ENCODE assay signal across 9 cellular contexts in the genomic region with DNA sequence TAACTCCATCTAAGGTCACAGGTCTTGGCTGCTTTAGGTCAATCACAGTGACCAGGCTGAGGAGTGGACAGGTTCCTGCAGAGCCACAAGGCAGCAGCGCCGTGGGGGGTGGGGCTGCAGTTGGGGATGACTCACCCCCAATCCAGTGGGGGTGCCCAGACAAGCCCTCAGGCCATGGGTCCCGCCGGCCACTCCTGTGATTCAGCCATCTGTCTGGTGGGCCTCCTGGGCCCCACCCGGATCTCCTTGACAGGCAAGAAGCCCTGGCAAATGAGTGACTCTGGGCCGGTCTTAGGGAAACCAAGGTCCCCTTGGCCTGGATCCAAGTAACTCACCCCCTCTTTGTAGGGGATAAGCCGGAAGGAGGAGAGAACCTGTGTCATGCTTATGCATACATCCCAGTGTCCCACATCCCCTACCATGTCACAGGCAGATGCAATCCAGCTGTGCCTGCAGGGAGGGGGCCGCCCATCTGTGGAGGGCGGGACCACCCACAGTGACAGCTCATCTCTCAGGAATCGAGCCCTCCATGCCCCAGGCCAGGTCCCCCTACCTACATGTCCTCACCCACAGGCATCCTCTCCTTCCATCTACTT. TPM values are rescaled to one million over a fixed set of nuclear protein-coding genes. Genes with fewer than 3 reads are reported as not detected.
DNase-seq lines count a peak whose midpoint lies in the region; ATAC-seq and TF ChIP-seq lines count a peak whose summit lies in the region.
"Had no signal": no experiment of that assay in that cellular context is flagged by ENCODE, and none has a peak within 500 bp of the region (broad histone marks: within the 10 kb centered on the region; RNA-seq: fewer than 3 reads in every experiment).

No MANE protein-coding gene starts in this region.

- ATAC-seq in heart right ventricle, result peak in 2 of 8 donors; percentile 3 to 9
- no peak for ATAC-seq in GM21515 (IDR thresholded peaks at IDR 0.05; ENCODE audit: unreplicated experiment)

- H3K4me1 Mint-ChIP-seq in H9, result peaks cover 12 to 21% of the 10 kb centered on the region in 2 experiments
- no peaks in the 10 kb centered on the region for H3K4me1 Mint-ChIP-seq in T-helper 2 cell treated with Interferon-gamma antibody and Interleukin-4, amounts not matched to agents 5 μg/mL and 100 μg/mL, for 36 hours (ENCODE audit: low read depth)

- TF ChIP-seq CTCF in H9 (conservative IDR thresholded peaks at IDR 0.05) (no peak), WI38 (IDR thresholded peaks at IDR 0.05; ENCODE audit: low read depth, low read length) (no peak), heart right ventricle (IDR thresholded peaks at IDR 0.05) (no peak)

- H3K56ac ChIP-seq in H9 (ENCODE audit: insufficient read length, low read depth, low read length), result no peak overlapping the region

- H4K8ac ChIP-seq in H9 (replicated peaks; ENCODE audit: insufficient read length, low read depth, low read length), result no peak overlapping the region

- no peak overlapping the region for H2AK5ac ChIP-seq in H9 (ENCODE audit: insufficient read length, low read length)

- DNase-seq in H9, result peak; percentile 71
- DNase-seq in heart right ventricle, result peak in 1 of 2 donors; percentile 62
- no peak for DNase-seq in T-helper 2 cell treated with Interferon-gamma antibody and Interleukin-4, amounts not matched to agents 5 μg/mL and 100 μg/mL, for 36 hours (ENCODE audit: low spot score)
- no peak for DNase-seq in RPMI8226
- DNase-seq in activated naive CD4-positive, alpha-beta T cell (lab: John Stamatoyannopoulos, UW), result no peak

- H2BK12ac ChIP-seq in H9 (ENCODE audit: insufficient read length, low read depth, low read length), result no peak overlapping the region

- H3K4me3 Mint-ChIP-seq in H9, result no peak overlapping the region
- H3K4me3 Mint-ChIP-seq in T-helper 2 cell treated with Interferon-gamma antibody and Interleukin-4, amounts not matched to agents 5 μg/mL and 100 μg/mL, for 36 hours, result no peak overlapping the region

- H3K14ac ChIP-seq in H9 (ENCODE audit: insufficient read depth, low read length), result no peak overlapping the region

- H2BK15ac ChIP-seq in H9 (ENCODE audit: low read depth, low read length), result no peak overlapping the region

- H3T11ph ChIP-seq in H9 (ENCODE audit: low read length), result no peak overlapping the region

- H3K79me2 ChIP-seq in H9 (ENCODE audit: insufficient read depth, low read length), result no peaks in the 10 kb centered on the region

- no peak overlapping the region for H3K4me2 ChIP-seq in H9 (ENCODE audit: insufficient read depth, insufficient read length, low read length)

- peak overlapping the region; percentile 60 to 90 (median 83); a peak in 6 of 7 replicates for H3K27ac Mint-ChIP-seq in H9
- no peak overlapping the region for H3K27ac Mint-ChIP-seq in T-helper 2 cell treated with Interferon-gamma antibody and Interleukin-4, amounts not matched to agents 5 μg/mL and 100 μg/mL, for 36 hours

- H4K91ac ChIP-seq in H9 (ENCODE audit: insufficient read length, low read depth, low read length), result no peak overlapping the region

- H3K27ac ChIP-seq in H9 (ENCODE audit: insufficient read length, low read depth, low read length), result no peak overlapping the region
- H3K27ac ChIP-seq in heart right ventricle, result peak overlapping the region in 6 of 10 donors; percentile 80 to 93 (median 86)
- H3K27ac ChIP-seq in skin epidermis, result peak overlapping the region in 20 of 21 experiments; percentile 7 to 95 (median 84)

- H3K79me1 ChIP-seq in H9 (ENCODE audit: insufficient read depth, low read depth, low read length, poor library complexity, severe bottlenecking), result no peaks in the 10 kb centered on the region

- H3K4me3 ChIP-seq in WI38 (ENCODE audit: low read depth, low read length) (peak overlapping the region; percentile 59; the same call in 1 of the 2 replicates), heart right ventricle (peak overlapping the region in 6 of 10 donors; percentile 41 to 55 (median 46)), skin epidermis (peak overlapping the region in 6 of 7 experiments; percentile 35 to 51 (median 50))

- no peak overlapping the region for H2BK20ac ChIP-seq in H9 (ENCODE audit: low read depth, low read length, poor library complexity, severe bottlenecking)

- H3K4ac ChIP-seq in H9 (ENCODE audit: low read depth, low read length), result no peak overlapping the region

- no peak overlapping the region for H3K18ac ChIP-seq in H9 (ENCODE audit: insufficient read length, low read depth, low read length)

- no peak overlapping the region for H3K23ac ChIP-seq in H9 (ENCODE audit: insufficient read length, low read depth, low read length)

- H3K9me3 Mint-ChIP-seq in H9, result no peaks in the 10 kb centered on the region
- no peaks in the 10 kb centered on the region for H3K9me3 Mint-ChIP-seq in T-helper 2 cell treated with Interferon-gamma antibody and Interleukin-4, amounts not matched to agents 5 μg/mL and 100 μg/mL, for 36 hours

- no peaks in the 10 kb centered on the region for H3K4me1 ChIP-seq in H9 (ENCODE audit: insufficient read depth, low read length)
- H3K4me1 ChIP-seq in heart right ventricle, result peaks cover 36 to 67% (median 62%) of the 10 kb centered on the region in 9 donors

- H3K36me3 ChIP-seq in heart right ventricle, result peaks cover 3 to 33% (median 16%) of the 10 kb centered on the region in 9 donors

- no peak overlapping the region for H2AFZ ChIP-seq in H9 (ENCODE audit: low read length)

- peaks cover 21 to 44% (median 24%) of the 10 kb centered on the region in 3 experiments for H3K36me3 Mint-ChIP-seq in H9 (ENCODE audit: insufficient read depth in 1 of 3, low read depth in 3 of 3)
- H3K36me3 Mint-ChIP-seq in T-helper 2 cell treated with Interferon-gamma antibody and Interleukin-4, amounts not matched to agents 5 μg/mL and 100 μg/mL, for 36 hours (ENCODE audit: low read depth), result peaks cover 6% of the 10 kb centered on the region

- H3K9me3 ChIP-seq in H9 (ENCODE audit: control insufficient read depth, low read depth, low read length) (no peaks in the 10 kb centered on the region), heart right ventricle (no peaks in the 10 kb centered on the region)

- H4K20me1 ChIP-seq in H9 (ENCODE audit: control insufficient read depth, insufficient read depth, insufficient read length), result no peaks in the 10 kb centered on the region

- H3K9ac ChIP-seq in H9 (ENCODE audit: extremely low read depth, insufficient read length, low read length), result no peak overlapping the region

- no peak overlapping the region for H2BK5ac ChIP-seq in H9 (ENCODE audit: insufficient read length, low read length)

- no peak overlapping the region for H4K5ac ChIP-seq in H9 (ENCODE audit: insufficient read length, low read depth, low read length)

- no CpG with 5 or more reads among the region's 10 CpGs for WGBS in H9 (ENCODE audit: extremely low coverage, insufficient read length, low lambda C conversion rate)
- WGBS in heart right ventricle, 2 donors, result 39 to 41% methylated on average over 10 of the region's 10 CpGs

- intact Hi-C loops in heart right ventricle (cut with DNase I), result loop anchor here in 1 of 10 donors (5.0 kb wide), 1 partner anchor 128 kb away; a partner anchor contains a TSS

- no peaks in the 10 kb centered on the region for H3K23me2 ChIP-seq in H9 (ENCODE audit: insufficient read length, low read depth, low read length, poor library complexity, severe bottlenecking)

- H2BK120ac ChIP-seq in H9 (ENCODE audit: low read depth, low read length, poor library complexity, severe bottlenecking), result no peak overlapping the region

- H3K27me3 ChIP-seq in H9 (ENCODE audit: insufficient read depth, low read length), result no peaks in the 10 kb centered on the region
- H3K27me3 ChIP-seq in heart right ventricle, result peaks cover 0 to 28% (median 0%) of the 10 kb centered on the region in 7 donors

- peaks cover 4% of the 10 kb centered on the region; the same call in 1 of the 2 replicates for H3K27me3 Mint-ChIP-seq in H9 (ENCODE audit: low read depth)
- H3K27me3 Mint-ChIP-seq in T-helper 2 cell treated with Interferon-gamma antibody and Interleukin-4, amounts not matched to agents 5 μg/mL and 100 μg/mL, for 36 hours (ENCODE audit: low read depth), result peaks cover 13% of the 10 kb centered on the region

RNA-seq across cellular contexts. Expression of a gene that starts 0.5 kb away (rescaled TPM):
- total RNA-seq in H9 (2021), result 20.2 and 22.9 TPM in 2 replicates
- total RNA-seq in heart right ventricle, result 10 to 100 TPM in 8 of 10 donors, 1 to 10 TPM in 2; 6.1 to 24.0 (median 12.6) TPM
- 10 to 100 TPM in 1 of 2 donors, 1 to 10 TPM in 1; 7.7 to 63.5 TPM for polyA plus RNA-seq in heart right ventricle

RNA-seq across cellular contexts. Expression of a gene that starts 13.8 kb away (rescaled TPM):
- 285 and 299 TPM in 2 replicates for total RNA-seq in H9 (2021)
- total RNA-seq in heart right ventricle, result 1,000 to 10,000 TPM in 9 of 10 donors, 100 to 1,000 TPM in 1; 723 to 1,173 (median 1,035) TPM
- polyA plus RNA-seq in heart right ventricle, result 1,000 to 10,000 TPM in 1 of 2 donors, 100 to 1,000 TPM in 1; 859 to 1,330 TPM

RNA-seq across cellular contexts. Expression of a gene that starts 25.9 kb away (rescaled TPM):
- total RNA-seq in H9 (2021) (0.70 and 0.74 TPM in 2 replicates), heart right ventricle (not detected)
- polyA plus RNA-seq in heart right ventricle, result not detected
- total RNA-seq: subcutaneous adipose tissue had no signal

RNA-seq across cellular contexts. Expression of a gene that starts 32.0 kb away (rescaled TPM):
- total RNA-seq in H9 (2021) (0.42 and 0.68 TPM in 2 replicates), heart right ventricle (under 1 TPM in 4 of 10 donors, not detected in 6; 0.19 to 0.77 (median 0.28) TPM)
- polyA plus RNA-seq in heart right ventricle, result under 1 TPM; 0.06 to 0.22 TPM
- total RNA-seq: subcutaneous adipose tissue had no signal

RNA-seq across cellular contexts. Expression of a gene that starts 39.0 kb away (rescaled TPM):
- total RNA-seq in H9 (2021) (12.3 and 13.9 TPM in 2 replicates), heart right ventricle (1 to 10 TPM in 6 of 10 donors, under 1 TPM in 4; 0.40 to 7.7 (median 1.5) TPM)
- polyA plus RNA-seq in heart right ventricle, result 1 to 10 TPM in 1 of 2 donors, under 1 TPM in 1; 0.74 to 1.0 TPM
